ENCODE assay signal across 25 cellular contexts in the genomic region with DNA sequence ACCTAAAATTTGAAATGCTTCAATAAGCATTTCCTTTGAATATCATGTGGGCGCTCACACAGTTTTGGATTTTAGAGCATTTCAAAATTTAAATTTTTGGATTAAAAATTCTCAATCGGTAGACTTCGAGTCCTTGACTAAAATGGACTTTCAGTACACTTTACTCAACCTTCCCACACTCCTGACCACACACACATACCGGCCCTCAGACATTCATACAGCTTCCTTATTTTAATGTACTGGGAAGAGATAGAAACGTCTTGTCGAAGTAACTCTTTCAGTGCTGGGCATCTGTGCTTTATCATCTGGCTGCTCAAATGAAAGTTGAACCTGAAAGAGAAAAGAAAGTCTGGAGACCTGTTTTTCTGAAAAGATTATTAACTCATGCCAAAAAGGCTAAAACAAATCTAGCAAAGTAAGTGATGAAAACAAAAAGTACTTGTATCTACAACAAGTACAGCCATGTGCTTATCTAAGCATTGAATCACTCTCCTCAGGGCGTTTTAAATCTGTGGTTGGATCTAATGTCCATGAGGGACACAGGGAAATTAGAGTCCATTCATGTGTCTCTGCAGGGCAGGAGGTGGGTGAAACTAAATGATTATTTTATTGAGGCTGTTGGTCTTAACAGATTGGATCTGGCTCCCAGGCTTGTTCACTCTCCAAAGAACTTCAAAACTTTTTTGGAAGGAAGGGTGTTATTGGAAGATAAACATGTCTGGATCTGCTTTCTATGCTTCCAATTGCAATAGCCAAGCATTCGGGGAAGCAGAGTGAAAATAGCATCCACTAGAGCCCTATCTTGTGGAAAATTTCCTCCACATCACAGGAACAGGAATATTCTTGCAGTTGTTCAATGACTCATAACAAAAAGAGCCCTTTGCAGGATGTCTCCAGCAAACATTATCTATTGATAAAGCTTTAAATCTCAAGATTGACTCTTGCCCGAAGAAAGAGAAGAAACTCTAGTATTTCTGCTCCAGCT. TPM values are rescaled to one million over a fixed set of nuclear protein-coding genes. Genes with fewer than 3 reads are reported as not detected.
DNase-seq lines count a peak whose midpoint lies in the region; TF ChIP-seq lines count a peak whose summit lies in the region.
"Had no signal": no experiment of that assay in that cellular context is flagged by ENCODE, and none has a peak within 500 bp of the region (broad histone marks: within the 10 kb centered on the region; RNA-seq: fewer than 3 reads in every experiment).

No MANE protein-coding gene starts in this region.

- in situ Hi-C loops in astrocyte of the spinal cord (cut with HindIII; ENCODE audit: low sequenced_read_pairs), result no loop called here

- no peak for TF ChIP-seq CTCF in astrocyte of the spinal cord (IDR thresholded peaks at IDR 0.05; ENCODE audit: low read depth, low read length)

- DNase-seq in COLO829 (ENCODE audit: low spot score) (peak; percentile 40), MV-4-11 (lab: John Stamatoyannopoulos, UW) (peak; percentile 61), astrocyte of the spinal cord (ENCODE audit: low read depth, low spot score) (peak; percentile 12), iris pigment epithelial cell (ENCODE audit: low read depth) (peak; percentile 12), T-helper 9 cell (no peak), dermis blood vessel endothelial cell (no peak), OCI-M2 (lab: John Stamatoyannopoulos, UW; ENCODE audit: unreplicated experiment) (no peak), NCI-H2107 treated with DMSO at 0.1 percent for 48 hours (lab: John Stamatoyannopoulos, UW; ENCODE audit: unreplicated experiment) (no peak)
- DNase-seq: activated B cell treated with CpG ODN at 0.5 μM for 24 hours; activated CD8-positive, alpha-beta memory T cell treated with anti-CD3 and anti-CD28 coated beads for 24 hours; activated naive CD8-positive, alpha-beta T cell treated with anti-CD3 and anti-CD28 coated beads for 36 hours; caudate nucleus; CD4-positive, CD25-positive, alpha-beta regulatory T cell; kidney glomerular epithelial cell; MG63; NCI-H2029; NCI-H510A treated with DMSO at 0.1 percent for 48 hours; Right ventricle myocardium superior; small intestine; T-cell had no signal

- H3K4me3 ChIP-seq in astrocyte of the spinal cord (ENCODE audit: low read depth, low read length), result no peak overlapping the region
- H3K4me3 ChIP-seq: hepatocyte, MG63 had no signal

RNA-seq across cellular contexts. Expression of gene CARD18, which starts 47.0 kb away (rescaled TPM):
- not detected in 2 replicates for total RNA-seq in dermis blood vessel endothelial cell
- total RNA-seq: activated B cell treated with CpG ODN at 0.5 μM for 24 hours; activated naive CD8-positive, alpha-beta T cell treated with anti-CD3 and anti-CD28 coated beads for 36 hours; CD4-positive, CD25-positive, alpha-beta regulatory T cell; fibroblast of lung; H4; hepatocyte; mesenteric fat pad; progenitor cell of endocrine pancreas; T-cell had no signal

RNA-seq across cellular contexts. Expression of gene CARD16, which starts 47.4 kb away (rescaled TPM):
- total RNA-seq in dermis blood vessel endothelial cell, result 70.3 and 86.3 TPM in 2 replicates
- total RNA-seq: progenitor cell of endocrine pancreas had no signal

RNA-seq across cellular contexts. Expression of gene CASP1, which starts 57.6 kb away (rescaled TPM):
- total RNA-seq in dermis blood vessel endothelial cell, result 32.8 and 41.1 TPM in 2 replicates
- total RNA-seq: progenitor cell of endocrine pancreas had no signal

Comparison
In these comparisons a context has a peak if more than half of its experiments do, and no peak if none do; other contexts are left out.
1. DNase-seq: peak in COLO829 (single experiment), MV-4-11 (single experiment), astrocyte of the spinal cord (single experiment) and iris pigment epithelial cell (single experiment); none in T-helper 9 cell (single experiment), dermis blood vessel endothelial cell (single experiment), OCI-M2 (single experiment) and NCI-H2107 treated with DMSO at 0.1 percent for 48 hours (single experiment).